ENCODE assay signal across 1 cellular context in the genomic region with DNA sequence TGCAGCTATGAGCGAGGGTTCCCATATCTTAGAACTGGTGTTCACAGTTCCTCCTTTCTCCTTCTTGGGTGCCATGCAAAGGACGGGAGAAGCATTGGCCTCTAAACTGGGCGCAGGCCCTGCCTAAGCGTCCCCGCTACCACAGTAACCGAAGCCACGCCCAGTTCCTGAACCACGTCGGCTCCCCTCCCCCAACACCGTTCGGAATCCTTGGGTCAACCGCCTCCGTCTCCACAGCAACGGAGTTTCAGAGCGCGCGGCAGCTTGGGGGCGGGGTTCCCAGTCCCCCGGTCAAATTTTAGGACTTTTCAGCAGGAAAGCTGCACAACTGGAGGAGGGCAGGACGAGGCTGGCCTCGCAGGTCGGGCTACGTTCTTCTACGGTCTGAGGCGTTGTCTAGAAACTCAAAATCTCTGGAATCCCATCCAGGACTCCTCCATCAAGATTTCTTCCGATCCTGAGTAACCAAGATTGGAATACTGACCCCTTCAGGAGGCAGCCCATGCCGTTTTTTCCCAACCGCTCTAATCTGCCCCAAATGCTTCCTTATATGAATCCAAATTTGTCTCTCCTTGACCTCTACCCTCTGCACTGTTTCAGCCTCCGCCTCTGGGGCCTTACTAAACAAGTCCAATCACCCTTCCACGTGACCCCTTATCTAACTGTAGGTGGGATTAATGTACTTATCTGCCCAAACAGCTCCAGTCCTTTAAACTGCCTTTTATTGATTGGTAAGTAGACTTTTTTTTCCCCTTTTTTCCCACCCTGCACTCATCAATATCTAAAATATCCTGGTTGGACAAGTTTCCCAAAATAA.
TF ChIP-seq lines count a peak whose summit lies in the region.

Gene SPAG17, minus strand, starts transcription at position 146 of the 817 bp plus-strand sequence. Its CDS starts 71 bp downstream, at position 75.

TF ChIP-seq in K562, 482 proteins besides CTCF, POLR2A, EP300 and RAD21 (continued from another document and continues in another):
- TF ChIP-seq, protein P1, sequence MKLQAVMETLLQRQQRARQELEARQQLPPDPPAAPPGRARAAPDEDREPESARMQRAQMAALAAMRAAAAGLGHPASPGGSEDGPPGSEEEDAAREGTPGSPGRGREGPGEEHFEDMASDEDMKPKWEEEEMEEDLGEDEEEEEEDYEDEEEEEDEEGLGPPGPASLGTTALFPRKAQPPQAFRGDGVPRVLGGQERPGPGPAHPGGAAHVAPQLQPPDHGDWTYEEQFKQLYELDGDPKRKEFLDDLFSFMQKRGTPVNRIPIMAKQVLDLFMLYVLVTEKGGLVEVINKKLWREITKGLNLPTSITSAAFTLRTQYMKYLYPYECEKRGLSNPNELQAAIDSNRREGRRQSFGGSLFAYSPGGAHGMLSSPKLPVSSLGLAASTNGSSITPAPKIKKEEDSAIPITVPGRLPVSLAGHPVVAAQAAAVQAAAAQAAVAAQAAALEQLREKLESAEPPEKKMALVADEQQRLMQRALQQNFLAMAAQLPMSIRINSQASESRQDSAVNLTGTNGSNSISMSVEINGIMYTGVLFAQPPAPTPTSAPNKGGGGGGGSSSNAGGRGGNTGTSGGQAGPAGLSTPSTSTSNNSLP (IDR thresholded peaks at IDR 0.05; ENCODE audit: borderline replicate concordance, low read depth, low read length) = 0 out of 2 replicates have a peak, but pooled peaks have one; percentile 74
- TF ChIP-seq ZNF766 (CRISPR knock-in tag; conservative IDR thresholded peaks at IDR 0.05) (peak; percentile 58; the same call in 1 of the 2 replicates), GTF3C2 (IDR thresholded peaks at IDR 0.05; ENCODE audit: borderline replicate concordance, extremely low read depth, insufficient read length) (no peak), TBP (optimal IDR thresholded peaks at IDR 0.05; ENCODE audit: low read depth, low read length) (no peak), ZEB2 (IDR thresholded peaks at IDR 0.05) (no peak), STAT5A (IDR thresholded peaks at IDR 0.05; ENCODE audit: borderline replicate concordance, low read length) (peak; percentile 42; the same call in 1 of the 2 replicates), MTA1 (IDR thresholded peaks at IDR 0.05; ENCODE audit: borderline replicate concordance) (no peak), STAT5B (CRISPR knock-in tag; IDR thresholded peaks at IDR 0.05) (no peak), TEAD4 (IDR thresholded peaks at IDR 0.05; ENCODE audit: low read length) (peak; percentile 62), TEAD4 (CRISPR knock-in tag; IDR thresholded peaks at IDR 0.05; ENCODE audit: borderline replicate concordance) (no peak), CREBBP (IDR thresholded peaks at IDR 0.05; ENCODE audit: low read depth, low read length) (no peak), SMARCA4 (IDR thresholded peaks at IDR 0.05) (peak; percentile 75), ZNF274 (IDR thresholded peaks at IDR 0.05; ENCODE audit: borderline replicate concordance, low read depth, low read length) (no peak), DACH1 (IDR thresholded peaks at IDR 0.05; ENCODE audit: partially characterized antibody) (peak; percentile 64), CBFA2T3 (IDR thresholded peaks at IDR 0.05) (peak; percentile 80), CREM (IDR thresholded peaks at IDR 0.05; ENCODE audit: low read depth) (peak; percentile 82), OTX1 (CRISPR knock-in tag; IDR thresholded peaks at IDR 0.05) (0 out of 2 replicates have a peak, but pooled peaks have one; percentile 5), L3MBTL2 (IDR thresholded peaks at IDR 0.05) (peak; percentile 26), MXI1 (IDR thresholded peaks at IDR 0.05; ENCODE audit: low read depth, low read length) (peak; percentile 92), NKRF (IDR thresholded peaks at IDR 0.05; ENCODE audit: borderline replicate concordance) (peak; percentile 86; the same call in 1 of the 2 replicates), KDM1A (IDR thresholded peaks at IDR 0.05) (peak; percentile 66 to 73; a peak in 3 of 4 replicates), SMAD3 (CRISPR knock-in tag; conservative IDR thresholded peaks at IDR 0.05) (no peak), NR2C1 (IDR thresholded peaks at IDR 0.05) (peak; percentile 88), NR2C1 (tag; IDR thresholded peaks at IDR 0.05) (peak; percentile 88), ETV6 (IDR thresholded peaks at IDR 0.05; ENCODE audit: borderline replicate concordance in 1 of 2, low read depth in 2 of 2, low read length in 1 of 2) (no peak), ETV6 (CRISPR knock-in tag; IDR thresholded peaks at IDR 0.05; ENCODE audit: borderline replicate concordance) (no peak), BRF1 (IDR thresholded peaks at IDR 0.05; ENCODE audit: borderline replicate concordance, extremely low read depth, insufficient read length) (no peak), CBFA2T2 (conservative IDR thresholded peaks at IDR 0.05) (peak; percentile 68), TCF3 (CRISPR knock-in tag; IDR thresholded peaks at IDR 0.05) (peak; percentile 57), PML (IDR thresholded peaks at IDR 0.05; ENCODE audit: low read length) (0 out of 2 replicates have a peak, but pooled peaks have one; percentile 20), CHD2 (IDR thresholded peaks at IDR 0.05; ENCODE audit: low read depth, low read length) (peak; percentile 72), STAG1 (CRISPR knock-in tag; IDR thresholded peaks at IDR 0.05; ENCODE audit: borderline replicate concordance) (no peak), GABPA (tag; conservative IDR thresholded peaks at IDR 0.05; ENCODE audit: low read depth) (peak; percentile 43; the same call in 1 of the 2 replicates), POLR2G (IDR thresholded peaks at IDR 0.05; ENCODE audit: low read depth, low read length) (peak; percentile 44), SUPT5H (IDR thresholded peaks at IDR 0.05) (no peak), RAD51 (IDR thresholded peaks at IDR 0.05; ENCODE audit: borderline replicate concordance, low read depth) (peak; percentile 77), RBM22 (IDR thresholded peaks at IDR 0.05; ENCODE audit: low read depth, low read length, poor library complexity, severe bottlenecking) (peak; percentile 71), ZNF76 (CRISPR knock-in tag; IDR thresholded peaks at IDR 0.05; ENCODE audit: borderline replicate concordance) (0 out of 2 replicates have a peak, but pooled peaks have one; percentile 54), POLR2H (tag; IDR thresholded peaks at IDR 0.05; ENCODE audit: low read depth) (0 out of 2 replicates have a peak, but pooled peaks have one; percentile 24), SMARCE1 (IDR thresholded peaks at IDR 0.05) (0 out of 2 replicates have a peak, but pooled peaks have one; percentile 43), ZNF175 (CRISPR knock-in tag; IDR thresholded peaks at IDR 0.05; ENCODE audit: low read depth) (peak; percentile 44; the same call in 1 of the 2 replicates), RBFOX2 (IDR thresholded peaks at IDR 0.05; ENCODE audit: low read depth, low read length) (peak; percentile 46; the same call in 1 of the 2 replicates), TGIF2 (CRISPR knock-in tag; IDR thresholded peaks at IDR 0.05) (no peak)
- TF ChIP-seq, protein P2, sequence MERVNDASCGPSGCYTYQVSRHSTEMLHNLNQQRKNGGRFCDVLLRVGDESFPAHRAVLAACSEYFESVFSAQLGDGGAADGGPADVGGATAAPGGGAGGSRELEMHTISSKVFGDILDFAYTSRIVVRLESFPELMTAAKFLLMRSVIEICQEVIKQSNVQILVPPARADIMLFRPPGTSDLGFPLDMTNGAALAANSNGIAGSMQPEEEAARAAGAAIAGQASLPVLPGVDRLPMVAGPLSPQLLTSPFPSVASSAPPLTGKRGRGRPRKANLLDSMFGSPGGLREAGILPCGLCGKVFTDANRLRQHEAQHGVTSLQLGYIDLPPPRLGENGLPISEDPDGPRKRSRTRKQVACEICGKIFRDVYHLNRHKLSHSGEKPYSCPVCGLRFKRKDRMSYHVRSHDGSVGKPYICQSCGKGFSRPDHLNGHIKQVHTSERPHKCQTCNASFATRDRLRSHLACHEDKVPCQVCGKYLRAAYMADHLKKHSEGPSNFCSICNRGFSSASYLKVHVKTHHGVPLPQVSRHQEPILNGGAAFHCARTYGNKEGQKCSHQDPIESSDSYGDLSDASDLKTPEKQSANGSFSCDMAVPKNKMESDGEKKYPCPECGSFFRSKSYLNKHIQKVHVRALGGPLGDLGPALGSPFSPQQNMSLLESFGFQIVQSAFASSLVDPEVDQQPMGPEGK (CRISPR knock-in tag; IDR thresholded peaks at IDR 0.05; ENCODE audit: borderline replicate concordance) = no peak
- TF ChIP-seq, protein P3, sequence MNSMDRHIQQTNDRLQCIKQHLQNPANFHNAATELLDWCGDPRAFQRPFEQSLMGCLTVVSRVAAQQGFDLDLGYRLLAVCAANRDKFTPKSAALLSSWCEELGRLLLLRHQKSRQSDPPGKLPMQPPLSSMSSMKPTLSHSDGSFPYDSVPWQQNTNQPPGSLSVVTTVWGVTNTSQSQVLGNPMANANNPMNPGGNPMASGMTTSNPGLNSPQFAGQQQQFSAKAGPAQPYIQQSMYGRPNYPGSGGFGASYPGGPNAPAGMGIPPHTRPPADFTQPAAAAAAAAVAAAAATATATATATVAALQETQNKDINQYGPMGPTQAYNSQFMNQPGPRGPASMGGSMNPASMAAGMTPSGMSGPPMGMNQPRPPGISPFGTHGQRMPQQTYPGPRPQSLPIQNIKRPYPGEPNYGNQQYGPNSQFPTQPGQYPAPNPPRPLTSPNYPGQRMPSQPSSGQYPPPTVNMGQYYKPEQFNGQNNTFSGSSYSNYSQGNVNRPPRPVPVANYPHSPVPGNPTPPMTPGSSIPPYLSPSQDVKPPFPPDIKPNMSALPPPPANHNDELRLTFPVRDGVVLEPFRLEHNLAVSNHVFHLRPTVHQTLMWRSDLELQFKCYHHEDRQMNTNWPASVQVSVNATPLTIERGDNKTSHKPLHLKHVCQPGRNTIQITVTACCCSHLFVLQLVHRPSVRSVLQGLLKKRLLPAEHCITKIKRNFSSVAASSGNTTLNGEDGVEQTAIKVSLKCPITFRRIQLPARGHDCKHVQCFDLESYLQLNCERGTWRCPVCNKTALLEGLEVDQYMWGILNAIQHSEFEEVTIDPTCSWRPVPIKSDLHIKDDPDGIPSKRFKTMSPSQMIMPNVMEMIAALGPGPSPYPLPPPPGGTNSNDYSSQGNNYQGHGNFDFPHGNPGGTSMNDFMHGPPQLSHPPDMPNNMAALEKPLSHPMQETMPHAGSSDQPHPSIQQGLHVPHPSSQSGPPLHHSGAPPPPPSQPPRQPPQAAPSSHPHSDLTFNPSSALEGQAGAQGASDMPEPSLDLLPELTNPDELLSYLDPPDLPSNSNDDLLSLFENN (IDR thresholded peaks at IDR 0.05; ENCODE audit: low read depth in 2 of 2, low read length in 2 of 2) = no peak; a peak in 1 of 4 replicates
- TF ChIP-seq, protein P4, sequence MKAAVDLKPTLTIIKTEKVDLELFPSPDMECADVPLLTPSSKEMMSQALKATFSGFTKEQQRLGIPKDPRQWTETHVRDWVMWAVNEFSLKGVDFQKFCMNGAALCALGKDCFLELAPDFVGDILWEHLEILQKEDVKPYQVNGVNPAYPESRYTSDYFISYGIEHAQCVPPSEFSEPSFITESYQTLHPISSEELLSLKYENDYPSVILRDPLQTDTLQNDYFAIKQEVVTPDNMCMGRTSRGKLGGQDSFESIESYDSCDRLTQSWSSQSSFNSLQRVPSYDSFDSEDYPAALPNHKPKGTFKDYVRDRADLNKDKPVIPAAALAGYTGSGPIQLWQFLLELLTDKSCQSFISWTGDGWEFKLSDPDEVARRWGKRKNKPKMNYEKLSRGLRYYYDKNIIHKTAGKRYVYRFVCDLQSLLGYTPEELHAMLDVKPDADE (conservative IDR thresholded peaks at IDR 0.05; ENCODE audit: control insufficient read depth, low read depth, low read length) = 0 out of 2 replicates have a peak, but pooled peaks have one; percentile 41
